Comparison of ENCODE assay signal across 11 cellular contexts in the genomic region with DNA sequence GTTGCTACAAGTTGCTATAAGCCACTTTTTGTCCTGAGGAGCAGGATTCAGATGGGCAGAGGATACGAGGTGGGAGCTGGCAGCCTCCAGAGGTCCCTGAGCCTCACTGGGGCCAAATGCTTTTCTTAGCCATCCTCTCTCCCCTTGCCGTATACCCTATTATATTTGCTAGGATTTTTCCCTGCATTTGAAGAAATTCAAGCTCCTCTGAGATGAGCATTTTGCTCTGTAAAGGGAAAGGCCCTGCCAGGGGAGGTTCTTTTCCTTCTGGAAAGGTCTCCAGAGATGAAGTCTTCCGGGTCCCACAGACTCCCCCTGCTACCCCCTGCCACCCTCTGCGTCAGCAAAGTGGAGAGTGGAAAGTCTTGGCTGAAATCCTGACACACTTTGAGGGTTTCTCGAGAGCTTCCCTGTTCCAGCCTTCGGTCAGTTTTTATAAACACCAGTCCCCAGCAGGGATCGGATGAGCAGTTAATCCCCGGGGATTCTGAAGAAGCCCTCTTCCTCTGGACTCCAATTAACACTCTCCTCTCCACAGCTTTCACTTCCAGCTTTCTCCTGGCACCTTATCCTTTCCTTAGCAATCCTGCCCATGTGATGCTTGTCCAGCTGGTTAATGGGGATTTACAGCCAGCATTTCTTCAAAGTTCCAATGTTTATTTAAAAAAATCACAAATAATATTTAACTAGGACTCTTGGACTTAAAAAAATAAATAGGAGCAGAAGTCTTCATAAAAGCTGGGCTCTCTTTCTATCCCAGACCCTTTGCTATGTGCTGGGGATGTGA. TPM values are rescaled to one million over a fixed set of nuclear protein-coding genes. Genes with fewer than 3 reads are reported as not detected.
A peak's percentile ranks its signal among the peaks of the same experiment; 100 is the strongest.
DNase-seq lines count a peak whose midpoint lies in the region; ATAC-seq and TF ChIP-seq lines count a peak whose summit lies in the region.
"Had no signal": no experiment of that assay in that cellular context is flagged by ENCODE, and none has a peak within 500 bp of the region (broad histone marks: within the 10 kb centered on the region; RNA-seq: fewer than 3 reads in every experiment).

No MANE protein-coding gene starts in this region.

- H3K9me3 Mint-ChIP-seq in brain, result no peaks in the 10 kb centered on the region
- no peaks in the 10 kb centered on the region for H3K9me3 Mint-ChIP-seq in CD8-positive, alpha-beta T cell

- POLR2A ChIA-PET in CD8-positive, alpha-beta T cell (lab: Charles Lee), result no interaction called here

- DNase-seq in iris pigment epithelial cell (ENCODE audit: low read depth) (peak; percentile 62), sigmoid colon (peak; percentile 71), GM13977 (ENCODE audit: low spot score) (no peak), HPDE6-E6E7 (ENCODE audit: extremely low spot score) (no peak)
- DNase-seq in CD8-positive, alpha-beta T cell, result no peak
- DNase-seq: H7, NCI-H1436 treated with DMSO at 0.1 percent for 48 hours had no signal

- TF ChIP-seq EP300 in sigmoid colon (IDR thresholded peaks at IDR 0.05), result no peak

- TF ChIP-seq POLR2A in sigmoid colon (IDR thresholded peaks at IDR 0.05), result no peak

- peak overlapping the region; percentile 80 to 95 (median 88) for H3K4me2 ChIP-seq in BLaER1 treated with 17β-estradiol and CSF1 and Interleukin-3, amounts not matched to agents 10 nM and 100 nM

- peaks cover 81 to 84% (median 83%) of the 10 kb centered on the region in 10 experiments for H3K4me1 ChIP-seq in BLaER1 treated with 17β-estradiol and CSF1 and Interleukin-3, amounts not matched to agents 10 nM and 100 nM
- peaks cover 0 to 79% (median 67%) of the 10 kb centered on the region in 4 donors for H3K4me1 ChIP-seq in sigmoid colon
- H3K4me1 ChIP-seq in CD8-positive, alpha-beta T cell (ENCODE audit: insufficient read depth, low read length), result no peaks in the 10 kb centered on the region

- H3K27ac Mint-ChIP-seq in brain, result peak overlapping the region; percentile 19 to 84 (median 62)
- H3K27ac Mint-ChIP-seq in CD8-positive, alpha-beta T cell, result no peak overlapping the region

- peak overlapping the region; percentile 30 to 83 (median 49); a peak in 19 of 22 replicates for H3K9ac ChIP-seq in BLaER1 treated with 17β-estradiol and CSF1 and Interleukin-3, amounts not matched to agents 10 nM and 100 nM

- no peaks in the 10 kb centered on the region for H3K27me3 Mint-ChIP-seq in brain
- H3K27me3 Mint-ChIP-seq in CD8-positive, alpha-beta T cell (ENCODE audit: low read depth), result peaks cover 2% of the 10 kb centered on the region

- intact Hi-C loops in sigmoid colon (cut with DNase I), result no loop called here
- intact Hi-C loops in CD8-positive, alpha-beta T cell (cut with DNase I, micrococcal nuclease), result no loop called here

- no peaks in the 10 kb centered on the region for H3K9me3 ChIP-seq in BLaER1 treated with 17β-estradiol and CSF1 and Interleukin-3, amounts not matched to agents 10 nM and 100 nM (replicated peaks in 1 of 11)
- no peaks in the 10 kb centered on the region for H3K9me3 ChIP-seq in sigmoid colon
- no peaks in the 10 kb centered on the region for H3K9me3 ChIP-seq in CD8-positive, alpha-beta T cell (ENCODE audit: low read length)

- no peak for ATAC-seq in CD8-positive, alpha-beta T cell
- no peak for ATAC-seq in GM21825 (IDR thresholded peaks at IDR 0.05; ENCODE audit: unreplicated experiment)

- peaks cover 87% of the 10 kb centered on the region for H3K4me1 Mint-ChIP-seq in brain
- peaks cover 11% of the 10 kb centered on the region for H3K4me1 Mint-ChIP-seq in CD8-positive, alpha-beta T cell (ENCODE audit: low read depth)

- in situ Hi-C loops in GM13977 (cut with MboI; ENCODE audit: low pct_unique_long_range_greater_than_20kb, low sequenced_read_pairs, unreplicated experiment), result no loop called here

- H3K36me3 Mint-ChIP-seq in brain, result no peaks in the 10 kb centered on the region
- no peaks in the 10 kb centered on the region for H3K36me3 Mint-ChIP-seq in CD8-positive, alpha-beta T cell

- 63 to 71% methylated on average over 8 of the region's 8 CpGs for WGBS in sigmoid colon, 2 donors

- H3K4me3 ChIP-seq in BLaER1 treated with 17β-estradiol and CSF1 and Interleukin-3, amounts not matched to agents 10 nM and 100 nM, result 0 out of 20 replicates have a peak overlapping the region, but pooled peaks of 2 of the 10 experiments have one; percentile 8 to 32
- H3K4me3 ChIP-seq in sigmoid colon, result peak overlapping the region in 1 of 4 donors; percentile 8
- H3K4me3 ChIP-seq in CD8-positive, alpha-beta T cell (ENCODE audit: low read depth, low read length), result no peak overlapping the region
- H3K4me3 ChIP-seq: SK-N-MC had no signal

- H3K4me3 Mint-ChIP-seq in brain, result peak overlapping the region in 2 of 5 experiments; percentile 11 to 38
- H3K4me3 Mint-ChIP-seq in CD8-positive, alpha-beta T cell, result no peak overlapping the region

- peaks cover 0 to 46% (median 0%) of the 10 kb centered on the region in 11 experiments; a peak in 3 of 22 replicates for H4K20me1 ChIP-seq in BLaER1 treated with 17β-estradiol and CSF1 and Interleukin-3, amounts not matched to agents 10 nM and 100 nM

- CTCF ChIA-PET in CD8-positive, alpha-beta T cell (lab: Charles Lee), result interaction anchor here (1.2 kb wide), 1 partner anchor 27 kb away, joined by 3 read pairs; no protein-coding TSS in a partner anchor

- no peak for TF ChIP-seq CTCF in brain (conservative IDR thresholded peaks at IDR 0.05)
- TF ChIP-seq CTCF in sigmoid colon (IDR thresholded peaks at IDR 0.05), result no peak
- TF ChIP-seq CTCF in GM13977 (IDR thresholded peaks at IDR 0.05; ENCODE audit: extremely low read depth, insufficient read depth, missing control alignments), result no peak
- no peak for TF ChIP-seq CTCF in CD8-positive, alpha-beta T cell (IDR thresholded peaks at IDR 0.05)

- H3K27me3 ChIP-seq in BLaER1 treated with 17β-estradiol and CSF1 and Interleukin-3, amounts not matched to agents 10 nM and 100 nM, result no peaks in the 10 kb centered on the region
- H3K27me3 ChIP-seq in sigmoid colon, result no peaks in the 10 kb centered on the region
- H3K27me3 ChIP-seq in CD8-positive, alpha-beta T cell (ENCODE audit: insufficient read depth, low read length), result no peaks in the 10 kb centered on the region

- H3K36me3 ChIP-seq in BLaER1 treated with 17β-estradiol and CSF1 and Interleukin-3, amounts not matched to agents 10 nM and 100 nM, result peaks cover 0 to 18% (median 0%) of the 10 kb centered on the region in 11 experiments; a peak in 3 of 22 replicates
- H3K36me3 ChIP-seq in sigmoid colon, result no peaks in the 10 kb centered on the region
- no peaks in the 10 kb centered on the region for H3K36me3 ChIP-seq in CD8-positive, alpha-beta T cell (ENCODE audit: insufficient read depth, low read length)

- peak overlapping the region; percentile 36 to 95 (median 81); a peak in 21 of 22 replicates for H3K27ac ChIP-seq in BLaER1 treated with 17β-estradiol and CSF1 and Interleukin-3, amounts not matched to agents 10 nM and 100 nM
- H3K27ac ChIP-seq in sigmoid colon, result peak overlapping the region; percentile 64 to 82 (median 73)
- no peak overlapping the region for H3K27ac ChIP-seq in CD8-positive, alpha-beta T cell (ENCODE audit: low read depth, low read length)
- H3K27ac ChIP-seq: SK-N-MC had no signal

RNA-seq across cellular contexts. Expression of gene CYRIA, which starts 13.1 kb away (rescaled TPM):
- polyA plus RNA-seq in brain (ENCODE audit: insufficient read depth, low read depth, low replicate concordance), result 5.7 TPM
- 10 to 100 TPM in 3 of 4 donors, 1 to 10 TPM in 1; 9.0 to 15.3 (median 12.5) TPM for total RNA-seq in sigmoid colon
- 1 to 10 TPM in 2 of 3 donors, under 1 TPM in 1; 0.92 to 5.0 (median 3.0) TPM for polyA plus RNA-seq in sigmoid colon
- total RNA-seq in CD8-positive, alpha-beta T cell, result 1 to 10 TPM; 2.0 to 2.6 TPM

Comparison
In these comparisons a context has a peak if more than half of its experiments do, and no peak if none do; other contexts are left out.
1. DNase-seq: peak in iris pigment epithelial cell (single experiment) and sigmoid colon (single experiment); none in GM13977 (single experiment), CD8-positive, alpha-beta T cell (0 of 7) and HPDE6-E6E7 (single experiment).